10 cellular contexts compared by ENCODE assay signal in genomic region chr4:6209291-6209690, GRCh38. TPM values are rescaled to one million over a fixed set of nuclear protein-coding genes. Genes with fewer than 3 reads are reported as not detected.
DNase-seq lines count a peak whose midpoint lies in the region; ATAC-seq, FAIRE-seq and TF ChIP-seq lines count a peak whose summit lies in the region.
"Not testable (repeated sequence)": the region's sequence is repeated elsewhere in the genome, so short reads cannot be mapped to it uniquely, and the experiment has no call there.
"Had no signal": no experiment of that assay in that cellular context is flagged by ENCODE, and none has a peak within 500 bp of the region (broad histone marks: within the 10 kb centered on the region; RNA-seq: fewer than 3 reads in every experiment).

No MANE protein-coding gene starts in this region.

- CTCF ChIA-PET in activated CD4-positive, alpha-beta memory T cell treated with anti-CD3 and anti-CD28 coated beads, Interleukin-2, amount 10 ng/mL, durations not matched to agents 7 days and 5 days (lab: Charles Lee), result interaction anchor here (0.7 kb wide), 1 partner anchor 15 kb away, joined by 3 read pairs; no protein-coding TSS in a partner anchor
- CTCF ChIA-PET in activated CD8-positive, alpha-beta memory T cell treated with anti-CD3 and anti-CD28 coated beads, Interleukin-2, amount 10 ng/mL, durations not matched to agents 7 days and 5 days (lab: Charles Lee), result interaction anchor here (0.7 to 1.0 kb wide), 3 partner anchors 41 to 111 kb away, joined by 3 to 5 read pairs (median 4); no protein-coding TSS in a partner anchor

- 55 to 86% methylated on average over 4 of the region's 4 CpGs for WGBS in sigmoid colon, 2 donors

- not testable (repeated sequence) for H3K9me3 Mint-ChIP-seq in activated CD4-positive, alpha-beta memory T cell treated with anti-CD3 and anti-CD28 coated beads, Interleukin-2, amount 10 ng/mL, durations not matched to agents 7 days and 5 days; activated CD8-positive, alpha-beta memory T cell treated with anti-CD3 and anti-CD28 coated beads, Interleukin-2, amount 10 ng/mL, durations not matched to agents 7 days and 5 days (ENCODE audit: low read depth)

- H3K4me1 Mint-ChIP-seq in activated CD4-positive, alpha-beta memory T cell treated with anti-CD3 and anti-CD28 coated beads, Interleukin-2, amount 10 ng/mL, durations not matched to agents 7 days and 5 days; activated CD8-positive, alpha-beta memory T cell treated with anti-CD3 and anti-CD28 coated beads, Interleukin-2, amount 10 ng/mL, durations not matched to agents 7 days and 5 days: not testable (repeated sequence)

- not testable (repeated sequence) for TF ChIP-seq POLR2A in sigmoid colon (IDR thresholded peaks at IDR 0.05)

- H3K27me3 Mint-ChIP-seq in activated CD4-positive, alpha-beta memory T cell treated with anti-CD3 and anti-CD28 coated beads, Interleukin-2, amount 10 ng/mL, durations not matched to agents 7 days and 5 days, result not testable (repeated sequence)
- peaks cover 27% of the 10 kb centered on the region for H3K27me3 Mint-ChIP-seq in activated CD8-positive, alpha-beta memory T cell treated with anti-CD3 and anti-CD28 coated beads, Interleukin-2, amount 10 ng/mL, durations not matched to agents 7 days and 5 days

- H3K4me3 ChIP-seq in kidney (ENCODE audit: low read length in 2 of 2); sigmoid colon: not testable (repeated sequence)

- not testable (repeated sequence) for H3K4me1 ChIP-seq in kidney (ENCODE audit: control insufficient read depth in 1 of 2, insufficient read depth in 1 of 2, low read depth in 1 of 2, low read length in 2 of 2); sigmoid colon

- H3K9me3 ChIP-seq in kidney (ENCODE audit: control insufficient read depth in 1 of 2, low read length in 2 of 2); sigmoid colon: not testable (repeated sequence)

- ATAC-seq in activated CD8-positive, alpha-beta memory T cell treated with anti-CD3 and anti-CD28 coated beads, Interleukin-2, amount 10 ng/mL, durations not matched to agents 7 days and 5 days, result not testable (repeated sequence)

- H3K4me3 Mint-ChIP-seq in activated CD4-positive, alpha-beta memory T cell treated with anti-CD3 and anti-CD28 coated beads, Interleukin-2, amount 10 ng/mL, durations not matched to agents 7 days and 5 days; activated CD8-positive, alpha-beta memory T cell treated with anti-CD3 and anti-CD28 coated beads, Interleukin-2, amount 10 ng/mL, durations not matched to agents 7 days and 5 days: not testable (repeated sequence)

- not testable (repeated sequence) for H3K27ac Mint-ChIP-seq in activated CD4-positive, alpha-beta memory T cell treated with anti-CD3 and anti-CD28 coated beads, Interleukin-2, amount 10 ng/mL, durations not matched to agents 7 days and 5 days; activated CD8-positive, alpha-beta memory T cell treated with anti-CD3 and anti-CD28 coated beads, Interleukin-2, amount 10 ng/mL, durations not matched to agents 7 days and 5 days

- intact Hi-C loops in kidney (cut with DNase I); sigmoid colon (cut with DNase I): not testable (repeated sequence)

- H3K36me3 ChIP-seq in kidney (ENCODE audit: control insufficient read depth in 1 of 2, insufficient read depth in 2 of 2, low read length in 2 of 2); sigmoid colon: not testable (repeated sequence)

- peak; percentile 5 for DNase-seq in D341Med (ENCODE audit: low spot score)
- peak; percentile 9 for DNase-seq in activated CD4-positive, alpha-beta memory T cell treated with anti-CD3 and anti-CD28 coated beads, Interleukin-2, amount 10 ng/mL, durations not matched to agents 7 days and 5 days
- DNase-seq in activated CD8-positive, alpha-beta memory T cell treated with anti-CD3 and anti-CD28 coated beads, Interleukin-2, amount 10 ng/mL, durations not matched to agents 7 days and 5 days, result peak; percentile 28
- DNase-seq in kidney, result peak; percentile 7
- peak; percentile 38 for DNase-seq in sigmoid colon

- not testable (repeated sequence) for H3K27ac ChIP-seq in kidney (ENCODE audit: low read depth in 2 of 2, low read length in 2 of 2); sigmoid colon

- not testable (repeated sequence) for TF ChIP-seq CTCF in kidney (IDR thresholded peaks at IDR 0.05; ENCODE audit: borderline replicate concordance, extremely low read depth, insufficient read depth); sigmoid colon (IDR thresholded peaks at IDR 0.05)

- TF ChIP-seq EP300 in sigmoid colon (IDR thresholded peaks at IDR 0.05), result not testable (repeated sequence)

- not testable (repeated sequence) for H3K27me3 ChIP-seq in sigmoid colon

- H3K9ac ChIP-seq in kidney (ENCODE audit: low read length in 2 of 2), result not testable (repeated sequence)

- FAIRE-seq in kidney (lab: Jason Lieb, UNC), result not testable (repeated sequence)

- not testable (repeated sequence) for H3K36me3 Mint-ChIP-seq in activated CD4-positive, alpha-beta memory T cell treated with anti-CD3 and anti-CD28 coated beads, Interleukin-2, amount 10 ng/mL, durations not matched to agents 7 days and 5 days (ENCODE audit: low read depth); activated CD8-positive, alpha-beta memory T cell treated with anti-CD3 and anti-CD28 coated beads, Interleukin-2, amount 10 ng/mL, durations not matched to agents 7 days and 5 days

- POLR2A ChIA-PET in activated CD4-positive, alpha-beta memory T cell treated with anti-CD3 and anti-CD28 coated beads, Interleukin-2, amount 10 ng/mL, durations not matched to agents 7 days and 5 days (lab: Charles Lee), result interaction anchor here (1.0 kb wide), 1 partner anchor 9 kb away, joined by 3 read pairs; the partner anchor contains the start of gene JAKMIP1

RNA-seq across cellular contexts. Expression of gene JAKMIP1, which starts 8.9 kb away (rescaled TPM):
- 10 to 100 TPM; 43.8 to 44.4 TPM for total RNA-seq in activated CD4-positive, alpha-beta memory T cell treated with anti-CD3 and anti-CD28 coated beads, Interleukin-2, amount 10 ng/mL, durations not matched to agents 7 days and 5 days
- total RNA-seq in activated CD8-positive, alpha-beta memory T cell treated with anti-CD3 and anti-CD28 coated beads, Interleukin-2, amount 10 ng/mL, durations not matched to agents 7 days and 5 days, result 10 to 100 TPM; 41.7 to 57.8 TPM
- total RNA-seq in kidney, result 0.69 TPM
- polyA plus RNA-seq in kidney (ENCODE audit: insufficient read depth, low read depth, low replicate concordance), result not detected
- 1 to 10 TPM in 3 of 4 donors, under 1 TPM in 1; 0.49 to 3.9 (median 1.8) TPM for total RNA-seq in sigmoid colon
- 1 to 10 TPM in 1 of 3 donors, not detected in 2; 1.8 TPM for polyA plus RNA-seq in sigmoid colon
- total RNA-seq: A673, Caco-2, Calu3, G401 had no signal
- polyA plus RNA-seq: AG04450 had no signal

Comparison
In these comparisons a context has a peak if more than half of its experiments do, and no peak if none do; other contexts are left out.
1. RNA of gene JAKMIP1, which starts 8.9 kb away (total RNA-seq): 41.7 to 57.8 TPM in activated CD8-positive, alpha-beta memory T cell treated with anti-CD3 and anti-CD28 coated beads, Interleukin-2, amount 10 ng/mL, durations not matched to agents 7 days and 5 days and 43.8 to 44.4 TPM in activated CD4-positive, alpha-beta memory T cell treated with anti-CD3 and anti-CD28 coated beads, Interleukin-2, amount 10 ng/mL, durations not matched to agents 7 days and 5 days; 0.49 to 3.9 TPM in sigmoid colon and 0.69 TPM in kidney (single experiment); every median in the first group is over 4 times any median in the second.
2. Peak in every context shown above with its lines, with median percentiles within 50 percentile points of each other: DNase-seq.